11 cellular contexts compared by ENCODE assay signal in the genomic region with DNA sequence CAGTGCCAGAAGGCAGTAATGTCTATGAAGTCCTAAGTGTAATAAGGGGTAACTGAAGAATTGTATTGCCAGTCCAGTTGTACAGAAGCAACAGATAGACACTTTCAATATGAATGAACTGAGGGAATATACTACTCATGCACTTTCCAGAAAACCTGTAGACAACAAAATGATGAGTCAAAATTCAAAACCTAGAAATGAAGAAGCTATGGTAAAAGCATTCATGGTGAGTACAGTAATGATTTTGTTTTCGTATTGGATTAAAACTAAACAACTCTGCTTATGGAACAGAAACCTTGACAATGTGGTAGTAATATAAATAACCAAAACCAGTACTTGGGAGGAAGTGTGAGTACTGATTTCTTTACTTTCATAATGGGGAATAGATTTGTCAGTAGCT. TPM values are rescaled to one million over a fixed set of nuclear protein-coding genes. Genes with fewer than 3 reads are reported as not detected.
DNase-seq lines count a peak whose midpoint lies in the region; ATAC-seq and TF ChIP-seq lines count a peak whose summit lies in the region.
"Had no signal": no experiment of that assay in that cellular context is flagged by ENCODE, and none has a peak within 500 bp of the region (broad histone marks: within the 10 kb centered on the region; RNA-seq: fewer than 3 reads in every experiment).

No MANE protein-coding gene starts in this region.

- peaks cover 9% of the 10 kb centered on the region for H3K9me3 Mint-ChIP-seq in activated B cell treated with CpG ODN at 0.5 μM for 24 hours

- H3K27ac Mint-ChIP-seq in activated B cell treated with CpG ODN at 0.5 μM for 24 hours, result no peak overlapping the region

- TF ChIP-seq CTCF in activated B cell treated with CpG ODN at 0.5 μM for 24 hours (IDR thresholded peaks at IDR 0.05) (no peak), GM13976 (IDR thresholded peaks at IDR 0.05; ENCODE audit: borderline replicate concordance, control extremely low read depth, extremely low read depth, insufficient read depth, missing control alignments) (no peak)

- H3K36me3 Mint-ChIP-seq in activated B cell treated with CpG ODN at 0.5 μM for 24 hours (ENCODE audit: low read depth), result peaks cover 2% of the 10 kb centered on the region

- no peak for DNase-seq in activated B cell treated with CpG ODN at 0.5 μM for 24 hours
- no peak for DNase-seq in NCI-H748 (lab: John Stamatoyannopoulos, UW; ENCODE audit: unreplicated experiment)
- no peak for DNase-seq in GM13976 (ENCODE audit: low spot score)
- no peak for DNase-seq in GDM1 (lab: John Stamatoyannopoulos, UW)
- DNase-seq in SW480 (ENCODE audit: low spot score), result no peak
- DNase-seq: activated naive CD4-positive, alpha-beta T cell treated with Interleukin-2 at 50 U/mL for 16 hours; HCEC 1CT; NCI-H187 had no signal

- intact Hi-C loops in activated B cell treated with CpG ODN at 0.5 μM for 24 hours (cut with micrococcal nuclease), result loop anchor here (1.0 to 5.0 kb wide), 3 partner anchors 8 to 86 kb away; no protein-coding TSS in a partner anchor

- ATAC-seq in GM18511 (IDR thresholded peaks at IDR 0.05; ENCODE audit: unreplicated experiment) (peak; percentile 94), GM19468 (IDR thresholded peaks at IDR 0.05; ENCODE audit: extremely low read depth, unreplicated experiment) (peak; percentile 60), HG03066 (IDR thresholded peaks at IDR 0.05; ENCODE audit: low read depth, unreplicated experiment) (peak; percentile 89), activated B cell treated with CpG ODN at 0.5 μM for 24 hours (ENCODE audit: low read depth) (peak; percentile 40)

- CTCF ChIA-PET in activated B cell treated with CpG ODN at 0.5 μM for 24 hours (lab: Charles Lee), result interaction anchor here (1.7 kb wide), 1 partner anchor 341 kb away, joined by 4 read pairs; no protein-coding TSS in a partner anchor

- no peaks in the 10 kb centered on the region for H3K27me3 Mint-ChIP-seq in activated B cell treated with CpG ODN at 0.5 μM for 24 hours

- in situ Hi-C loops in GM13976 (cut with MboI; ENCODE audit: low sequenced_read_pairs, unreplicated experiment), result no loop called here

- H3K4me3 Mint-ChIP-seq in activated B cell treated with CpG ODN at 0.5 μM for 24 hours, result no peak overlapping the region

- H3K4me1 Mint-ChIP-seq in activated B cell treated with CpG ODN at 0.5 μM for 24 hours, result peaks cover 27% of the 10 kb centered on the region

- POLR2A ChIA-PET in activated B cell treated with CpG ODN at 0.5 μM for 24 hours (lab: Charles Lee), result interaction anchor here (0.7 kb wide), 1 partner anchor 8 kb away, joined by 3 read pairs; no protein-coding TSS in a partner anchor

RNA-seq across cellular contexts. Expression of a gene that starts 35.0 kb away (rescaled TPM):
- total RNA-seq in activated B cell treated with CpG ODN at 0.5 μM for 24 hours, result 3.5 and 4.3 TPM in 2 replicates

Comparison
In these comparisons a context has a peak if more than half of its experiments do, and no peak if none do; other contexts are left out.
1. ATAC-seq: peak in every context shown above with its lines; median percentile 94 in GM18511; 89 in HG03066; 60 in GM19468; 40 in activated B cell treated with CpG ODN at 0.5 μM for 24 hours.